Comparison of ENCODE assay signal across 17 cellular contexts in the genomic region with DNA sequence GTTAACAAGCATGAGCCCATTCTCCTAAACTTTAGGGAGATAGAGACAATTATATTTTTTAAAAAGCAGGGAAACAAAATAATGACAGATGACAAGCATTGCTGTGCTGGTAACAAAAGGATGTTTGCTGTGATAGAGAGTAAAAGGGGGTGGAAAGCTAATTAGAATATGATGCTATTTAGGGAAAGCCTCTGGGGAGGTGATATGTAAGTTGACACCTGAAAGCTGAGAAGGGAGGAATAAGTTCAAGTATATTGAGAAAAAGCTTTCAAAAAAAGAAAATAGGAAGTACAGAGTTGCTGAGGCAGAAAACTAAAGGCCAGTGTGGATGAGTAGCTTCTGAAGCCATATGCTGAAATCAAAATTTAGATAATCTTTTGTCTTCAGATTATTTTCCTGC.
DNase-seq lines count a peak whose midpoint lies in the region; ATAC-seq, FAIRE-seq and TF ChIP-seq lines count a peak whose summit lies in the region.
"Had no signal": no experiment of that assay in that cellular context is flagged by ENCODE, and none has a peak within 500 bp of the region (broad histone marks: within the 10 kb centered on the region; RNA-seq: fewer than 3 reads in every experiment).

No MANE protein-coding gene starts in this region.

- H4K20me1 ChIP-seq in BLaER1 (no peaks in the 10 kb centered on the region), neural progenitor cell (ENCODE audit: low read depth) (no peaks in the 10 kb centered on the region)

- TF ChIP-seq POLR2A in GM12892 (IDR thresholded peaks at IDR 0.05; ENCODE audit: low read depth, low read length): no peak

- no peak for ATAC-seq in activated naive CD4-positive, alpha-beta T cell treated with anti-CD3 and anti-CD28 coated beads, Interleukin-2, amount 50 U/mL, for 72 hours
- ATAC-seq: CD8-positive, alpha-beta T cell; PC-3 had no signal

- H3K79me2 ChIP-seq in neural progenitor cell (ENCODE audit: low read depth): no peaks in the 10 kb centered on the region

- peak; percentile 14 for DNase-seq in H7
- peak; percentile 3 for DNase-seq in NCI-H526 treated with DMSO at 0.1 percent for 48 hours (lab: John Stamatoyannopoulos, UW)
- peak; percentile 14 for DNase-seq in fibroblast of peridontal ligament (ENCODE audit: extremely low read depth)
- DNase-seq in GM12892 (ENCODE audit: insufficient read length): no peak
- no peak for DNase-seq in neural progenitor cell (ENCODE audit: low spot score)
- no peak for DNase-seq in activated naive CD4-positive, alpha-beta T cell treated with anti-CD3 and anti-CD28 coated beads, Interleukin-2, amount 50 U/mL, for 72 hours (ENCODE audit: low spot score in 2 of 2)
- no peak for DNase-seq in activated CD4-positive, alpha-beta T cell treated with anti-CD3 and anti-CD28 coated beads for 48 hours
- DNase-seq: ACHN; CD8-positive, alpha-beta T cell; EL; KBM-7; NCI-H2081 treated with DMSO at 0.1 percent for 48 hours; NCI-H510A; PC-3 had no signal

- peaks cover 4% of the 10 kb centered on the region for H3K4me1 Mint-ChIP-seq in neural progenitor cell
- H3K4me1 Mint-ChIP-seq: B cell had no signal

- H3K27me3 Mint-ChIP-seq in neural progenitor cell (ENCODE audit: insufficient read depth, low read depth): peaks cover 6% of the 10 kb centered on the region
- H3K27me3 Mint-ChIP-seq: B cell had no signal

- no peaks in the 10 kb centered on the region for H3K9me3 Mint-ChIP-seq in neural progenitor cell
- H3K9me3 Mint-ChIP-seq in activated naive CD4-positive, alpha-beta T cell treated with anti-CD3 and anti-CD28 coated beads, Interleukin-2, amount 50 U/mL, for 72 hours: peaks cover 15 to 17% of the 10 kb centered on the region in 2 donors

- H3K9me3 ChIP-seq in BLaER1: no peaks in the 10 kb centered on the region
- H3K9me3 ChIP-seq in neural progenitor cell (ENCODE audit: low read depth): no peaks in the 10 kb centered on the region

- H3K27ac ChIP-seq in BLaER1 (no peak overlapping the region), neural progenitor cell (no peak overlapping the region)
- H3K27ac ChIP-seq: SJSA1 had no signal

- no peaks in the 10 kb centered on the region for H3K27me3 ChIP-seq in BLaER1
- H3K27me3 ChIP-seq in H7 (ENCODE audit: control insufficient read depth, insufficient read depth, low read length): no peaks in the 10 kb centered on the region
- H3K27me3 ChIP-seq in neural progenitor cell: no peaks in the 10 kb centered on the region
- H3K27me3 ChIP-seq: SJSA1 had no signal

- FAIRE-seq in GM12892 (lab: Jason Lieb, UNC): no peak

- no peak overlapping the region for H3K27ac Mint-ChIP-seq in neural progenitor cell
- no peak overlapping the region for H3K27ac Mint-ChIP-seq in activated naive CD4-positive, alpha-beta T cell treated with anti-CD3 and anti-CD28 coated beads, Interleukin-2, amount 50 U/mL, for 72 hours
- H3K27ac Mint-ChIP-seq: B cell; CD8-positive, alpha-beta T cell had no signal

- H2AFZ ChIP-seq in neural progenitor cell (replicated peaks): no peak overlapping the region

- TF ChIP-seq CTCF in neural progenitor cell (IDR thresholded peaks at IDR 0.05): no peak

- H3K4me2 ChIP-seq in BLaER1 (peak overlapping the region; percentile 22), neural progenitor cell (no peak overlapping the region)

- H3K36me3 ChIP-seq in BLaER1: no peaks in the 10 kb centered on the region
- H3K36me3 ChIP-seq in H7 (replicated peaks; ENCODE audit: control insufficient read depth, insufficient read depth, low read length): no peaks in the 10 kb centered on the region
- no peaks in the 10 kb centered on the region for H3K36me3 ChIP-seq in neural progenitor cell
- H3K36me3 ChIP-seq: SJSA1 had no signal

- no peaks in the 10 kb centered on the region for H3F3A ChIP-seq in neural progenitor cell (ENCODE audit: low read depth)

- no peaks in the 10 kb centered on the region for H3K36me3 Mint-ChIP-seq in neural progenitor cell
- no peaks in the 10 kb centered on the region for H3K36me3 Mint-ChIP-seq in activated naive CD4-positive, alpha-beta T cell treated with anti-CD3 and anti-CD28 coated beads, Interleukin-2, amount 50 U/mL, for 72 hours
- H3K36me3 Mint-ChIP-seq: CD8-positive, alpha-beta T cell had no signal

- H3K9ac ChIP-seq in BLaER1 (no peak overlapping the region), neural progenitor cell (no peak overlapping the region)

- H3K4me1 ChIP-seq in BLaER1: peaks cover 15% of the 10 kb centered on the region
- no peaks in the 10 kb centered on the region for H3K4me1 ChIP-seq in neural progenitor cell
- H3K4me1 ChIP-seq: SJSA1 had no signal

- no peak overlapping the region for H3K4me3 Mint-ChIP-seq in neural progenitor cell
- H3K4me3 Mint-ChIP-seq: B cell; CD8-positive, alpha-beta T cell had no signal

- H3K4me3 ChIP-seq in BLaER1 (no peak overlapping the region), H7 (ENCODE audit: insufficient read depth, low read depth, low read length) (no peak overlapping the region), neural progenitor cell (no peak overlapping the region)
- H3K4me3 ChIP-seq: SJSA1 had no signal

Comparison
In these comparisons a context has a peak if more than half of its experiments do, and no peak if none do; other contexts are left out.
1. DNase-seq: peak in H7 (single experiment), NCI-H526 treated with DMSO at 0.1 percent for 48 hours (single experiment) and fibroblast of peridontal ligament (single experiment); none in GM12892 (single experiment), neural progenitor cell (single experiment), activated naive CD4-positive, alpha-beta T cell treated with anti-CD3 and anti-CD28 coated beads, Interleukin-2, amount 50 U/mL, for 72 hours (0 of 2) and activated CD4-positive, alpha-beta T cell treated with anti-CD3 and anti-CD28 coated beads for 48 hours (single experiment).